9 cellular contexts compared by ENCODE assay signal in the genomic region with DNA sequence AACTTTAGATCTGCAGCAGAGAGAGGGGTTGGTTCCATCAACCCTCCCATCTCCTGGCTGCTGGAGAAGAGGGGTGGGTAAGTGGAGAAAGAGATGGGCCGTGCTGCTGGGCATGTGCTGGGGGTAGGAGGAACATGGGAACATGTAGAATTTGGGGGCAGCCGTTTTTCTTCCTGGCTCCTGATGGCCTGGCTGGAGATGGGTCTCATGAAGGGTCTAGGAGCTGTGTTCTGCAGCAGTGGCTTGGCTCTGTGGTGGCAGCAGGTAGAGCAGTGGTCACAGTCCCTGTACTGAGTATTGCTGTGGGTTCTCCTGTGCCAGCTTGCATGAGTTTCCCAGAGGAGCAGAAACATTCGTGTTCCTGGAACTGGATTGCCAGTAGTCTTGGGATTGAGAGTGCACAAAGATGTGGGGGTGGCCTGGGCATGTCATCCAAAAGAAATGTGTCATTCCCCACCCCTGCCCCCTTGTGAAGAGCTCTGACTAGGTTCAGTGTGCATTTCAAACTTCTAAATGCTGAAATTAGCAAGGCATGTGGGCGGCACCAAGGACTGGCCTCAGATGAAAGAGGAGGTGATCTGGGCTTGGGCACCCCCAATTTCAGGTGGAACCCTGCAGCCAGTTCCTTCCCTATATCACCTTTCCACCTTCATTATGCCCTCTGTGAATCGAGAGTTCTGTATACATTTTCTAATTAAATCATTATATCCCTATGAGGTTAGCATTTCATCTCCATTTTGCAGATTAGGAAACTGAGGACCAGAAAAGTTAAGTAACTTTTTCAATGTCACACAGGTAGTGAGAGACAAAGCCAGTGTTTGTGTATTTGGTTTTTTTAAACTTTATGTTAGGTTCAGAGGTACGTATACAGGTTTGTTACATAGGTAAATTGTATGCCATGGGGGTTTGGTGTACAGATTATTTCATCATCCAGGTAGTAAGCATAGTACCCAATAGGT. TPM values are rescaled to one million over a fixed set of nuclear protein-coding genes. Genes with fewer than 3 reads are reported as not detected.
DNase-seq lines count a peak whose midpoint lies in the region; ATAC-seq lines count a peak whose summit lies in the region.
"Had no signal": no experiment of that assay in that cellular context is flagged by ENCODE, and none has a peak within 500 bp of the region (broad histone marks: within the 10 kb centered on the region; RNA-seq: fewer than 3 reads in every experiment).

No MANE protein-coding gene starts in this region.

- no peak overlapping the region for H3K9ac ChIP-seq in neuronal stem cell (ENCODE audit: low read depth, low read length, poor library complexity)

- H2BK12ac ChIP-seq in neuronal stem cell (ENCODE audit: low read length) = no peak overlapping the region

- ATAC-seq in GM19455 (IDR thresholded peaks at IDR 0.05; ENCODE audit: unreplicated experiment) = no peak

- no peak overlapping the region for H2BK5ac ChIP-seq in neuronal stem cell (ENCODE audit: low read length)

- WGBS in neuronal stem cell (ENCODE audit: extremely low coverage in 2 of 2, insufficient read length in 2 of 2, insufficient replicate concordance in 1 of 2), 2 donors = no CpG with 5 or more reads among the region's 6 CpGs

- DNase-seq in NCI-H526 (lab: John Stamatoyannopoulos, UW) (peak; percentile 12 to 36), epithelial cell of prostate (ENCODE audit: low read depth, low spot score) (no peak), neuronal stem cell (ENCODE audit: low spot score) (no peak), GF-D8 (lab: John Stamatoyannopoulos, UW) (no peak), NCI-H1417 treated with DMSO at 0.1 percent for 48 hours (lab: John Stamatoyannopoulos, UW) (no peak), NCI-H1048 (lab: John Stamatoyannopoulos, UW) (no peak)
- DNase-seq: effector CD4-positive, alpha-beta T cell had no signal

- H3K27ac ChIP-seq in ACC112 (ENCODE audit: low read depth, low read length) (peak overlapping the region; percentile 43), epithelial cell of prostate (peak overlapping the region; percentile 76), neuronal stem cell (replicated peaks; ENCODE audit: low read length) (no peak overlapping the region)

- H3K9me3 ChIP-seq in neuronal stem cell (replicated peaks in 1 of 2; ENCODE audit: control insufficient read depth in 2 of 2, insufficient read depth in 1 of 2, low read depth in 1 of 2, low read length in 2 of 2) = peaks cover 0 to 11% of the 10 kb centered on the region in 2 donors

- no peak overlapping the region for H3K18ac ChIP-seq in neuronal stem cell (ENCODE audit: low read length)

- peaks cover 10% of the 10 kb centered on the region for H3K79me1 ChIP-seq in neuronal stem cell (ENCODE audit: low read depth, low read length)

- H2AK5ac ChIP-seq in neuronal stem cell (ENCODE audit: low read depth, low read length) = no peak overlapping the region

- H3K27me3 ChIP-seq in ACC112 (ENCODE audit: insufficient read depth, low read length) (no peaks in the 10 kb centered on the region), neuronal stem cell (ENCODE audit: control insufficient read depth in 3 of 3, insufficient read depth in 3 of 3, low read depth in 1 of 3, low read length in 3 of 3) (peaks cover 0 to 12% (median 6%) of the 10 kb centered on the region in 3 experiments)

- H2BK15ac ChIP-seq in neuronal stem cell (ENCODE audit: low read length) = no peak overlapping the region

- peak overlapping the region; percentile 95 for H3K4me3 ChIP-seq in ACC112 (ENCODE audit: low read depth, low read length)
- peak overlapping the region in 1 of 2 donors; percentile 75 for H3K4me3 ChIP-seq in neuronal stem cell (ENCODE audit: low read length in 2 of 2)

- no peak overlapping the region for H3K23ac ChIP-seq in neuronal stem cell (ENCODE audit: low read depth, low read length, poor library complexity)

- H4K91ac ChIP-seq in neuronal stem cell (ENCODE audit: low read depth, low read length, poor library complexity) = no peak overlapping the region

- H3K14ac ChIP-seq in neuronal stem cell (ENCODE audit: low read length) = peak overlapping the region; percentile 42

- no peak overlapping the region for H3K4ac ChIP-seq in neuronal stem cell (ENCODE audit: low read length)

- no peak overlapping the region for H2AFZ ChIP-seq in ACC112 (ENCODE audit: low read length, unreplicated experiment)
- H2AFZ ChIP-seq in neuronal stem cell (ENCODE audit: low read length) = no peak overlapping the region

- H3K36me3 ChIP-seq in ACC112 (ENCODE audit: insufficient read depth, low read length) = no peaks in the 10 kb centered on the region
- H3K36me3 ChIP-seq in neuronal stem cell (replicated peaks in 1 of 2; ENCODE audit: control insufficient read depth in 2 of 2, insufficient read depth in 2 of 2, low read length in 2 of 2) = no peaks in the 10 kb centered on the region

- no peak overlapping the region for H2BK120ac ChIP-seq in neuronal stem cell (ENCODE audit: low read depth, low read length)

- H4K8ac ChIP-seq in neuronal stem cell (ENCODE audit: low read depth, low read length) = no peak overlapping the region

- peaks cover 46% of the 10 kb centered on the region for H3K4me1 ChIP-seq in ACC112 (ENCODE audit: control insufficient read depth, insufficient read depth, low read length, unreplicated experiment)
- peaks cover 13 to 24% of the 10 kb centered on the region in 2 donors for H3K4me1 ChIP-seq in neuronal stem cell (ENCODE audit: control insufficient read depth in 2 of 2, insufficient read depth in 1 of 2, low read depth in 1 of 2, low read length in 2 of 2)

- no peak overlapping the region for H3K4me2 ChIP-seq in neuronal stem cell (ENCODE audit: insufficient read depth, low read length, poor library complexity, severe bottlenecking)

- H3K79me2 ChIP-seq in ACC112 (ENCODE audit: control insufficient read depth, insufficient read depth, low read length, unreplicated experiment) = peaks cover 65% of the 10 kb centered on the region

RNA-seq across cellular contexts. Expression of gene CHST3, which starts 2.1 kb away (rescaled TPM):
- 6.5 TPM for polyA plus RNA-seq in neuronal stem cell (2013, experiment 1 of 2)
- 6.3 TPM for polyA plus RNA-seq in neuronal stem cell (2013, experiment 2 of 2)

Comparison
In these comparisons a context has a peak if more than half of its experiments do, and no peak if none do; other contexts are left out.
1. DNase-seq: peak in NCI-H526 (2 of 2); none in epithelial cell of prostate (single experiment), neuronal stem cell (single experiment), GF-D8 (single experiment), NCI-H1417 treated with DMSO at 0.1 percent for 48 hours (single experiment) and NCI-H1048 (single experiment).